In the genomic region with DNA sequence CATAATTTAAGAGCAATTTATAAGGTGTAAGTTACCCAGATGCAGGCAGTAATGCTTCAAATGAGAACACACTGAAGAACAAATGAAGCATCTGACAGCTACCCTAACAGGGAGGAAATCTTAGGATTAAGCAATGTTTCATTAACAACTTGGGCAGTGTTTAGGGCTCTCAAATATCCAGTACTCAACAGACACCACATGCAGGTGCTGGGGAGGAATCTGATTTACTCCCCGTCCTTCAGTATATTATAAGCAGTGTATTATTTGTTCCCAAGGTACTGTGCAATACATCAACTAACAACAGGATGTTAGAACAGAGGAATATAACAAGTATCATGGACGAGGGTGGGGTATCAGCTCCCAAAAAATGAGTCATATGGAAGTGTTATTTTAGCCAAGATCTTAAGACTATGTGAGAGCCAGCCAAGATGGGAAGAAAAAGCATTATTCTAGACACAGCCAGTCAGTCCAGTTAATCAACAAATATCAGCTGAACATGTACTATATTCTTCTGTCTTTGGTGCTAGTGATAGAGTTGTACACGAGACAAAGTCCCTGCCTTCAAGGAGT, we compare ENCODE assay signal across 16 cellular contexts. TPM values are rescaled to one million over a fixed set of nuclear protein-coding genes. Genes with fewer than 3 reads are reported as not detected.
DNase-seq lines count a peak whose midpoint lies in the region; ATAC-seq, FAIRE-seq and TF ChIP-seq lines count a peak whose summit lies in the region.
"Had no signal": no experiment of that assay in that cellular context is flagged by ENCODE, and none has a peak within 500 bp of the region (broad histone marks: within the 10 kb centered on the region; RNA-seq: fewer than 3 reads in every experiment).

No MANE protein-coding gene starts in this region.

- no peak overlapping the region for H3K4me3 Mint-ChIP-seq in CD8-positive, alpha-beta memory T cell
- H3K4me3 Mint-ChIP-seq: activated CD8-positive, alpha-beta T cell treated with anti-CD3 and anti-CD28 coated beads, Interleukin-2, amount 10 ng/mL, durations not matched to agents 7 days and 5 days had no signal

- no peaks in the 10 kb centered on the region for H4K20me1 ChIP-seq in mammary epithelial cell (ENCODE audit: insufficient read depth, low read length)

- H3K9me3 ChIP-seq in mammary epithelial cell (replicated peaks; ENCODE audit: insufficient read depth, low read length): no peaks in the 10 kb centered on the region
- H3K9me3 ChIP-seq in CD8-positive, alpha-beta memory T cell (ENCODE audit: low read length): no peaks in the 10 kb centered on the region
- H3K9me3 ChIP-seq in pancreas: no peaks in the 10 kb centered on the region
- H3K9me3 ChIP-seq: BE2C had no signal

- no peak overlapping the region for H2AFZ ChIP-seq in mammary epithelial cell (ENCODE audit: low read depth, low read length)

- DNase-seq in A172 (ENCODE audit: low spot score): peak; percentile 61
- peak; percentile 78 for DNase-seq in HCEC 1CT
- peak; percentile 56 for DNase-seq in mammary epithelial cell
- DNase-seq in kidney tubule cell (ENCODE audit: low spot score): peak; percentile 10
- no peak for DNase-seq in CD8-positive, alpha-beta memory T cell
- DNase-seq in pancreas: no peak
- DNase-seq: activated CD8-positive, alpha-beta T cell treated with anti-CD3 and anti-CD28 coated beads, Interleukin-2, amount 10 ng/mL, durations not matched to agents 7 days and 5 days; activated naive CD4-positive, alpha-beta T cell; BE2C; head of caudate nucleus; left cardiac atrium; NCI-H1436 treated with DMSO at 0.1 percent for 48 hours; NCI-H524 treated with DMSO at 0.1 percent for 48 hours had no signal

- in situ Hi-C loops in mammary epithelial cell (cut with MboI; ENCODE audit: low sequenced_read_pairs in 2 of 2): no loop called here

- TF ChIP-seq CTCF in mammary epithelial cell (conservative IDR thresholded peaks at IDR 0.05 in 1 of 2, IDR thresholded peaks at IDR 0.05 in 1 of 2; ENCODE audit: extremely low read depth in 1 of 2, insufficient read depth in 1 of 2, low read depth in 1 of 2, low read length in 2 of 2) (no peak), pancreas (IDR thresholded peaks at IDR 0.05) (no peak)

- WGBS in mammary epithelial cell (ENCODE audit: low coverage, missing lambda C conversion rate): 27% methylated on average over 3 of the region's 3 CpGs
- WGBS in pancreas, 2 donors: 69 to 72% methylated on average over 3 of the region's 3 CpGs

- no peaks in the 10 kb centered on the region for H3K27me3 Mint-ChIP-seq in CD8-positive, alpha-beta memory T cell

- peaks cover 19 to 59% (median 47%) of the 10 kb centered on the region in 3 donors for H3K4me1 Mint-ChIP-seq in CD8-positive, alpha-beta memory T cell

- ATAC-seq in GM18870 (IDR thresholded peaks at IDR 0.05; ENCODE audit: unreplicated experiment) (no peak), GM18858 (IDR thresholded peaks at IDR 0.05; ENCODE audit: unreplicated experiment) (no peak), pancreas (no peak)
- ATAC-seq: activated CD8-positive, alpha-beta T cell treated with anti-CD3 and anti-CD28 coated beads, Interleukin-2, amount 10 ng/mL, durations not matched to agents 7 days and 5 days had no signal

- H3K27ac ChIP-seq in mammary epithelial cell (ENCODE audit: insufficient read depth, low read depth, low read length) (no peak overlapping the region), pancreas (no peak overlapping the region)
- no peak overlapping the region for H3K27ac ChIP-seq in CD8-positive, alpha-beta memory T cell (ENCODE audit: low read depth, low read length)
- H3K27ac ChIP-seq: coronary artery had no signal

- dilution Hi-C loops in mammary epithelial cell (cut with HindIII; ENCODE audit: low sequenced_read_pairs): no loop called here

- H3K79me2 ChIP-seq in mammary epithelial cell (ENCODE audit: insufficient read depth, low read length): peaks cover 71% of the 10 kb centered on the region

- H3K4me3 ChIP-seq in mammary epithelial cell (replicated peaks in 1 of 3; ENCODE audit: insufficient read depth in 1 of 3, low read depth in 2 of 3, low read length in 3 of 3) (no peak overlapping the region), pancreas (no peak overlapping the region)
- H3K4me3 ChIP-seq in CD8-positive, alpha-beta memory T cell (ENCODE audit: low read length): no peak overlapping the region
- H3K4me3 ChIP-seq: coronary artery had no signal

- H3K36me3 Mint-ChIP-seq in CD8-positive, alpha-beta memory T cell: peaks cover 3 to 76% (median 28%) of the 10 kb centered on the region in 3 donors

- peak overlapping the region in 2 of 8 donors; percentile 5 to 18 for H3K27ac Mint-ChIP-seq in CD8-positive, alpha-beta memory T cell
- H3K27ac Mint-ChIP-seq: activated CD8-positive, alpha-beta T cell treated with anti-CD3 and anti-CD28 coated beads, Interleukin-2, amount 10 ng/mL, durations not matched to agents 7 days and 5 days had no signal

- H3K36me3 ChIP-seq in mammary epithelial cell (ENCODE audit: insufficient read depth, low read length) (peaks cover 25% of the 10 kb centered on the region), pancreas (peaks cover 0 to 8% (median 0%) of the 10 kb centered on the region in 3 donors)
- H3K36me3 ChIP-seq in CD8-positive, alpha-beta memory T cell (ENCODE audit: insufficient read depth, low read length): peaks cover 18% of the 10 kb centered on the region

- no peak overlapping the region for H3K9ac ChIP-seq in mammary epithelial cell (ENCODE audit: insufficient read depth, low read length)

- POLR2A ChIA-PET in CD8-positive, alpha-beta memory T cell (lab: Charles Lee): no interaction called here

- H3K4me1 ChIP-seq in mammary epithelial cell (ENCODE audit: insufficient read depth, low read length) (no peaks in the 10 kb centered on the region), pancreas (no peaks in the 10 kb centered on the region)
- no peaks in the 10 kb centered on the region for H3K4me1 ChIP-seq in CD8-positive, alpha-beta memory T cell (ENCODE audit: insufficient read depth, low read length)
- H3K4me1 ChIP-seq: BE2C had no signal

- no TSS peak for BruUV-seq in mammary epithelial cell (replicated peaks; lab: Mats Ljungman, UMichigan)

- H3K9me3 Mint-ChIP-seq in CD8-positive, alpha-beta memory T cell: no peaks in the 10 kb centered on the region

- H3K27me3 ChIP-seq in mammary epithelial cell (ENCODE audit: insufficient read depth, low read length) (no peaks in the 10 kb centered on the region), pancreas (no peaks in the 10 kb centered on the region)
- no peaks in the 10 kb centered on the region for H3K27me3 ChIP-seq in CD8-positive, alpha-beta memory T cell (ENCODE audit: insufficient read depth, low read length, poor library complexity, severe bottlenecking)
- H3K27me3 ChIP-seq: BE2C had no signal

- CTCF ChIA-PET in mammary epithelial cell (lab: Charles Lee; ENCODE audit: low non-redundant PET): no interaction called here
- CTCF ChIA-PET in CD8-positive, alpha-beta memory T cell (lab: Charles Lee): no interaction called here

- no peak for FAIRE-seq in pancreas (lab: Jason Lieb, UNC)

- H3K4me2 ChIP-seq in mammary epithelial cell (ENCODE audit: insufficient read depth, low read depth, low read length): no peak overlapping the region

- intact Hi-C loops in mammary epithelial cell (cut with micrococcal nuclease) (no loop called here), pancreas (cut with DNase I) (no loop called here)

RNA-seq across cellular contexts. Expression of a gene that starts 20.4 kb away (rescaled TPM):
- 92.6 and 99.4 TPM in 2 replicates for total RNA-seq in A172 (2014; rRNA removed; shearing (Covaris generic))
- total RNA-seq in mammary epithelial cell: 10 to 100 TPM; 58.0 to 93.5 TPM
- polyA plus RNA-seq in mammary epithelial cell: 36.7 TPM
- 37.2 TPM for polyA minus RNA-seq in mammary epithelial cell
- total RNA-seq in CD8-positive, alpha-beta memory T cell: 10 to 100 TPM; 55.5 to 57.7 TPM
- polyA plus RNA-seq in CD8-positive, alpha-beta memory T cell: 47.4 TPM
- 10 to 100 TPM; 11.4 to 24.4 (median 15.6) TPM for total RNA-seq in pancreas
- polyA plus RNA-seq in pancreas: 10 to 100 TPM in 1 of 2 donors, 1 to 10 TPM in 1; 5.1 to 16.1 TPM

RNA-seq across cellular contexts. Expression of a gene that starts 35.2 kb away (rescaled TPM):
- 11.7 and 15.7 TPM in 2 replicates for total RNA-seq in A172 (2014; rRNA removed; shearing (Covaris generic))
- total RNA-seq in mammary epithelial cell: 10 to 100 TPM; 14.7 to 28.6 TPM
- polyA plus RNA-seq in mammary epithelial cell: 29.1 TPM
- 21.7 TPM for polyA minus RNA-seq in mammary epithelial cell
- 10 to 100 TPM; 34.2 to 36.6 TPM for total RNA-seq in CD8-positive, alpha-beta memory T cell
- 58.1 TPM for polyA plus RNA-seq in CD8-positive, alpha-beta memory T cell
- total RNA-seq in pancreas: 10 to 100 TPM in 3 of 6 donors, 1 to 10 TPM in 3; 6.4 to 12.0 (median 10.2) TPM
- 10 to 100 TPM in 1 of 2 donors, 1 to 10 TPM in 1; 8.7 to 19.0 TPM for polyA plus RNA-seq in pancreas

Comparison
In these comparisons a context has a peak if more than half of its experiments do, and no peak if none do; other contexts are left out.
1. DNase-seq: peak in A172 (single experiment), HCEC 1CT (single experiment), mammary epithelial cell (single experiment) and kidney tubule cell (single experiment); none in CD8-positive, alpha-beta memory T cell (0 of 5) and pancreas (0 of 6).